16 cellular contexts compared by ENCODE assay signal in genomic region chr3:42202239-42202865, GRCh38.
"Had no signal": no experiment of that assay in that cellular context is flagged by ENCODE, and none has a peak within 500 bp of the region (broad histone marks: within the 10 kb centered on the region; RNA-seq: fewer than 3 reads in every experiment).

No MANE protein-coding gene starts in this region.

- ATAC-seq: gastrocnemius medialis; left ventricle myocardium superior; lower lobe of right lung; natural killer cell; stimulated activated memory B cell treated with anti-CD40 and anti-IgM and Interleukin-4, amounts not matched to agents 10 μg/mL and 1 μg/mL and 100 μg/mL, for 72 hours had no signal

- H3K4me3 ChIP-seq: coronary artery, gastrocnemius medialis, lower lobe of right lung, right atrium auricular region, sigmoid colon, suprapubic skin, transverse colon had no signal

- H3K27ac ChIP-seq: coronary artery, gastrocnemius medialis, lower lobe of right lung, parathyroid adenoma, right atrium auricular region, sigmoid colon, suprapubic skin, transverse colon had no signal

- H3K27me3 ChIP-seq: gastrocnemius medialis, right atrium auricular region, sigmoid colon, suprapubic skin, transverse colon had no signal

- H3K27me3 Mint-ChIP-seq: progenitor cell of endocrine pancreas; stimulated activated memory B cell treated with anti-CD40 and anti-IgM and Interleukin-4, amounts not matched to agents 10 μg/mL and 1 μg/mL and 100 μg/mL, for 72 hours; stimulated activated naive CD8-positive, alpha-beta T cell treated with anti-CD3 and anti-CD28 coated beads, Interleukin-15, Interleukin-2, amounts not matched to agents 100 ng/mL and 50 ng/mL, for 24 hours had no signal

- H3K9me3 ChIP-seq: gastrocnemius medialis, lower lobe of right lung, right atrium auricular region, sigmoid colon, suprapubic skin, transverse colon had no signal

- H3K4me3 Mint-ChIP-seq: natural killer cell; stimulated activated memory B cell treated with anti-CD40 and anti-IgM and Interleukin-4, amounts not matched to agents 10 μg/mL and 1 μg/mL and 100 μg/mL, for 72 hours; stimulated activated naive CD8-positive, alpha-beta T cell treated with anti-CD3 and anti-CD28 coated beads, Interleukin-15, Interleukin-2, amounts not matched to agents 100 ng/mL and 50 ng/mL, for 24 hours had no signal

- H3K4me1 Mint-ChIP-seq: natural killer cell; stimulated activated memory B cell treated with anti-CD40 and anti-IgM and Interleukin-4, amounts not matched to agents 10 μg/mL and 1 μg/mL and 100 μg/mL, for 72 hours had no signal

- DNase-seq: effector memory CD4-positive, alpha-beta T cell; foreskin fibroblast; gastrocnemius medialis; left ventricle myocardium superior; lower lobe of right lung; natural killer cell; sigmoid colon; stimulated activated CD4-positive, alpha-beta T cell treated with anti-CD3 and anti-CD28 coated beads, Interleukin-4, amount 100 ng/mL, for 4 hours; transverse colon had no signal

- H3K27ac Mint-ChIP-seq: natural killer cell; stimulated activated memory B cell treated with anti-CD40 and anti-IgM and Interleukin-4, amounts not matched to agents 10 μg/mL and 1 μg/mL and 100 μg/mL, for 72 hours; stimulated activated naive CD8-positive, alpha-beta T cell treated with anti-CD3 and anti-CD28 coated beads, Interleukin-15, Interleukin-2, amounts not matched to agents 100 ng/mL and 50 ng/mL, for 24 hours had no signal

- H3K9me3 Mint-ChIP-seq: natural killer cell; stimulated activated memory B cell treated with anti-CD40 and anti-IgM and Interleukin-4, amounts not matched to agents 10 μg/mL and 1 μg/mL and 100 μg/mL, for 72 hours; stimulated activated naive CD8-positive, alpha-beta T cell treated with anti-CD3 and anti-CD28 coated beads, Interleukin-15, Interleukin-2, amounts not matched to agents 100 ng/mL and 50 ng/mL, for 24 hours had no signal

- H3K4me1 ChIP-seq: lower lobe of right lung, right atrium auricular region, sigmoid colon, suprapubic skin, transverse colon had no signal

- H3K9ac ChIP-seq: parathyroid adenoma had no signal

- H2AFZ ChIP-seq: parathyroid adenoma had no signal
